In genomic region chr17:74210191-74211140, GRCh38 we compare ENCODE assay signal across 8 cellular contexts. TPM values are rescaled to one million over a fixed set of nuclear protein-coding genes. Genes with fewer than 3 reads are reported as not detected.
DNase-seq lines count a peak whose midpoint lies in the region; ATAC-seq and TF ChIP-seq lines count a peak whose summit lies in the region.

No MANE protein-coding gene starts in this region.

- peaks cover 26% of the 10 kb centered on the region for H3K4me1 ChIP-seq in RWPE2 (ENCODE audit: insufficient read depth, poor library complexity, severe bottlenecking)
- peaks cover 45% of the 10 kb centered on the region for H3K4me1 ChIP-seq in osteoblast (ENCODE audit: insufficient read depth, low read length)
- peaks cover 29 to 44% of the 10 kb centered on the region in 2 donors for H3K4me1 ChIP-seq in thoracic aorta (ENCODE audit: control insufficient read depth in 1 of 2, low read depth in 2 of 2)

- peaks cover 54% of the 10 kb centered on the region for H3K36me3 ChIP-seq in RWPE2 (ENCODE audit: low read depth)
- peaks cover 50% of the 10 kb centered on the region for H3K36me3 ChIP-seq in osteoblast (ENCODE audit: insufficient read depth, low read length)
- peaks cover 26% of the 10 kb centered on the region for H3K36me3 ChIP-seq in thoracic aorta

- H3K4me3 ChIP-seq in RWPE2 (ENCODE audit: severe bottlenecking) = no peak overlapping the region
- H3K4me3 ChIP-seq in fibroblast of villous mesenchyme (ENCODE audit: low read depth, low read length) = no peak overlapping the region
- no peak overlapping the region for H3K4me3 ChIP-seq in osteoblast (ENCODE audit: insufficient read depth, low read length)
- no peak overlapping the region for H3K4me3 ChIP-seq in thoracic aorta

- peak; percentile 95 for TF ChIP-seq CTCF in RWPE2 (IDR thresholded peaks at IDR 0.05; ENCODE audit: poor library complexity, severe bottlenecking)
- peak; percentile 97 for TF ChIP-seq CTCF in fibroblast of villous mesenchyme (IDR thresholded peaks at IDR 0.05; ENCODE audit: insufficient read depth, low read depth, low read length)
- TF ChIP-seq CTCF in osteoblast (IDR thresholded peaks at IDR 0.05; ENCODE audit: extremely low read depth, low read depth, low read length) = peak; percentile 98
- TF ChIP-seq CTCF in thoracic aorta (IDR thresholded peaks at IDR 0.05) = peak; percentile 93

- H2AFZ ChIP-seq in osteoblast (ENCODE audit: low read length) = no peak overlapping the region

- H3K79me2 ChIP-seq in osteoblast (ENCODE audit: insufficient read depth, low read length) = peaks cover 29% of the 10 kb centered on the region

- ATAC-seq in RWPE2 (ENCODE audit: low read depth) (peak; percentile 35), thoracic aorta (ENCODE audit: insufficient number of reproducible peaks, low FRiP score, low read depth) (no peak), GM18907 (IDR thresholded peaks at IDR 0.05; ENCODE audit: unreplicated experiment) (no peak)

- no peaks in the 10 kb centered on the region for H3K27me3 ChIP-seq in RWPE2 (ENCODE audit: insufficient read depth, poor library complexity, severe bottlenecking)
- no peaks in the 10 kb centered on the region for H3K27me3 ChIP-seq in osteoblast (ENCODE audit: insufficient read depth, low read length)
- H3K27me3 ChIP-seq in thoracic aorta (replicated peaks; ENCODE audit: insufficient read depth) = no peaks in the 10 kb centered on the region

- H3K4me2 ChIP-seq in osteoblast (ENCODE audit: insufficient read depth, low read length) = no peak overlapping the region

- peak overlapping the region; percentile 4 for H3K27ac ChIP-seq in RWPE2 (ENCODE audit: poor library complexity, severe bottlenecking)
- no peak overlapping the region for H3K27ac ChIP-seq in osteoblast (ENCODE audit: low read depth, low read length)
- H3K27ac ChIP-seq in thoracic aorta = no peak overlapping the region

- H3K9me3 ChIP-seq in RWPE2 (ENCODE audit: severe bottlenecking) = no peaks in the 10 kb centered on the region
- H3K9me3 ChIP-seq in osteoblast (ENCODE audit: low read depth, low read length) = no peaks in the 10 kb centered on the region
- H3K9me3 ChIP-seq in thoracic aorta = no peaks in the 10 kb centered on the region

- peaks cover 59% of the 10 kb centered on the region for H4K20me1 ChIP-seq in osteoblast (ENCODE audit: insufficient read depth, low read length)

- DNase-seq in DMS114 treated with DMSO at 0.1 percent for 48 hours (lab: John Stamatoyannopoulos, UW; ENCODE audit: unreplicated experiment) (peak; percentile 61), HT1080 (ENCODE audit: low read depth) (peak; percentile 79), RWPE2 (ENCODE audit: low spot score) (no peak), activated gamma-delta T cell (lab: John Stamatoyannopoulos, UW) (peak; percentile 52), fibroblast of villous mesenchyme (ENCODE audit: low read depth) (peak; percentile 67), osteoblast (ENCODE audit: insufficient read length, low spot score, missing footprints) (peak; percentile 97), thoracic aorta (ENCODE audit: low spot score) (no peak)

RNA-seq across cellular contexts. Expression of gene TTYH2, which starts 2.9 kb away (rescaled TPM):
- 0.40 and 1.3 TPM in 2 replicates for total RNA-seq in HT1080 (2014; rRNA removed; shearing (Covaris generic))
- polyA plus RNA-seq in HT1080 (2015; cell fraction: cytosol; rRNA removed) = 0.60 and 1.2 TPM in 2 replicates
- polyA plus RNA-seq in HT1080 (2015; cell fraction: nucleus; rRNA removed) = 2.9 and 7.7 TPM in 2 replicates
- total RNA-seq in fibroblast of villous mesenchyme (1.3 TPM in 2 replicates), osteoblast (1.2 and 1.4 TPM in 2 replicates), thoracic aorta (1 to 10 TPM; 2.4 to 3.3 TPM)

RNA-seq across cellular contexts. Expression of gene RPL38, which starts 7.0 kb away (rescaled TPM):
- total RNA-seq in HT1080 (2014; rRNA removed; shearing (Covaris generic)) = 2,345 and 2,950 TPM in 2 replicates
- 572 and 761 TPM in 2 replicates for polyA plus RNA-seq in HT1080 (2015; cell fraction: cytosol; rRNA removed)
- 209 and 215 TPM in 2 replicates for polyA plus RNA-seq in HT1080 (2015; cell fraction: nucleus; rRNA removed)
- total RNA-seq in fibroblast of villous mesenchyme (649 and 860 TPM in 2 replicates), osteoblast (470 and 728 TPM in 2 replicates), thoracic aorta (100 to 1,000 TPM; 163 to 177 TPM)

Comparison
In these comparisons a context has a peak if more than half of its experiments do, and no peak if none do; other contexts are left out.
1. DNase-seq: peak in DMS114 treated with DMSO at 0.1 percent for 48 hours (single experiment), HT1080 (single experiment), activated gamma-delta T cell (single experiment), fibroblast of villous mesenchyme (single experiment) and osteoblast (single experiment); none in RWPE2 (single experiment) and thoracic aorta (single experiment).
2. Peak in every context shown above with its lines, with median percentiles within 50 percentile points of each other: CTCF ChIP-seq.